Comparison of ENCODE assay signal across 8 cellular contexts in genomic region chr17:75289122-75289831, GRCh38. TPM values are rescaled to one million over a fixed set of nuclear protein-coding genes. Genes with fewer than 3 reads are reported as not detected.
DNase-seq lines count a peak whose midpoint lies in the region; ATAC-seq and TF ChIP-seq lines count a peak whose summit lies in the region.

Gene SLC25A19 (minus strand): TSS chr17:75289433. CDS start chr17:75286764, 2,669 bp downstream.

- peak; percentile 98 for DNase-seq in CD1c-positive myeloid dendritic cell (ENCODE audit: extremely low spot score)
- DNase-seq in NCI-H748 treated with DMSO at 0.1 percent for 48 hours (lab: John Stamatoyannopoulos, UW) = peak; percentile 90
- DNase-seq in activated CD4-positive, alpha-beta T cell treated with anti-CD3 and anti-CD28 coated beads, Interleukin-2, amount 50 U/mL, for 24 hours (ENCODE audit: low read depth in 1 of 2, low spot score in 1 of 2) = peak; percentile 85 to 96
- DNase-seq in left lung = peak; percentile 98 to 99
- peak; percentile 92 to 94 for DNase-seq in stimulated activated CD4-positive, alpha-beta T cell treated with anti-CD3 and anti-CD28 coated beads, Interleukin-2, amount 100 ng/mL, for 48 hours

- H3K27ac ChIP-seq in left lung = peak within 1 kb of the TSS; percentile 93 to 99

- H3K4me3 ChIP-seq in left lung = peak within 1 kb of the TSS; percentile 72 to 86

- H3K27me3 ChIP-seq in left lung = no peaks in the 10 kb centered on the region

- no peaks in the 10 kb centered on the region for H3K9me3 ChIP-seq in left lung

- TF ChIP-seq CTCF in left lung (IDR thresholded peaks at IDR 0.05) = no peak

- H3K4me1 Mint-ChIP-seq in dendritic cell treated with granulocyte-macrophage colony-stimulating factor and Interleukin-4, amounts not matched to agents 40 ng/mL and 50 ng/mL, for 4 days (ENCODE audit: low read depth) = peaks cover 71% of the 10 kb centered on the region

- peak within 1 kb of the TSS; percentile 97 for H3K27ac Mint-ChIP-seq in dendritic cell treated with granulocyte-macrophage colony-stimulating factor and Interleukin-4, amounts not matched to agents 40 ng/mL and 50 ng/mL, for 4 days

- intact Hi-C loops in dendritic cell treated with granulocyte-macrophage colony-stimulating factor and Interleukin-4, amounts not matched to agents 40 ng/mL and 50 ng/mL, for 4 days (cut with micrococcal nuclease) = loop anchor here (2.0 to 5.0 kb wide), 2 partner anchors 33 to 116 kb away; partner anchors contain the start of gene GRB2
- intact Hi-C loops in left lung (cut with DNase I) = no loop called here

- peaks cover 3 to 48% of the 10 kb centered on the region in 2 donors for H3K4me1 ChIP-seq in left lung

- peak within 1 kb of the TSS; percentile 92 for H3K4me3 Mint-ChIP-seq in dendritic cell treated with granulocyte-macrophage colony-stimulating factor and Interleukin-4, amounts not matched to agents 40 ng/mL and 50 ng/mL, for 4 days

- H3K36me3 ChIP-seq in left lung = peaks cover 0 to 24% of the 10 kb centered on the region in 2 donors

- peak; percentile 89 for ATAC-seq in GM19372 (IDR thresholded peaks at IDR 0.05; ENCODE audit: low read depth, unreplicated experiment)
- peak; percentile 69 for ATAC-seq in HG03558 (IDR thresholded peaks at IDR 0.05; ENCODE audit: extremely low read depth, unreplicated experiment)
- ATAC-seq in left lung = peak; percentile 97

- peaks cover 54% of the 10 kb centered on the region for H3K36me3 Mint-ChIP-seq in dendritic cell treated with granulocyte-macrophage colony-stimulating factor and Interleukin-4, amounts not matched to agents 40 ng/mL and 50 ng/mL, for 4 days (ENCODE audit: low read depth)

- H3K27me3 Mint-ChIP-seq in dendritic cell treated with granulocyte-macrophage colony-stimulating factor and Interleukin-4, amounts not matched to agents 40 ng/mL and 50 ng/mL, for 4 days = no peaks in the 10 kb centered on the region

- H3K9me3 Mint-ChIP-seq in dendritic cell treated with granulocyte-macrophage colony-stimulating factor and Interleukin-4, amounts not matched to agents 40 ng/mL and 50 ng/mL, for 4 days = no peaks in the 10 kb centered on the region

RNA-seq across cellular contexts. Expression of gene SLC25A19, which starts in this region (rescaled TPM):
- 10 to 100 TPM; 17.7 to 29.7 TPM for total RNA-seq in left lung

Comparison
In these comparisons a context has a peak if more than half of its experiments do, and no peak if none do; other contexts are left out.
1. Peak in every context shown above with its lines: DNase-seq, ATAC-seq, H3K4me3 ChIP-seq and H3K27ac ChIP-seq.